Comparison of ENCODE assay signal across 9 cellular contexts in genomic region chr9:93061260-93061751, GRCh38. TPM values are rescaled to one million over a fixed set of nuclear protein-coding genes. Genes with fewer than 3 reads are reported as not detected.
DNase-seq lines count a peak whose midpoint lies in the region; ATAC-seq and TF ChIP-seq lines count a peak whose summit lies in the region.
"Had no signal": no experiment of that assay in that cellular context is flagged by ENCODE, and none has a peak within 500 bp of the region (broad histone marks: within the 10 kb centered on the region; RNA-seq: fewer than 3 reads in every experiment).

No MANE protein-coding gene starts in this region.

- ATAC-seq in HCT116 = no peak
- ATAC-seq in activated naive CD4-positive, alpha-beta T cell treated with anti-CD3 and anti-CD28 coated beads, Interleukin-2, amount 50 U/mL, for 72 hours = no peak
- ATAC-seq in GM21619 (IDR thresholded peaks at IDR 0.05; ENCODE audit: unreplicated experiment) = no peak
- ATAC-seq: gastrocnemius medialis had no signal

- POLR2A ChIA-PET in CD4-positive, alpha-beta memory T cell (lab: Charles Lee; ENCODE audit: partially characterized antibody) = interaction anchor here (1.0 to 23.2 kb wide), 15 partner anchors 10 to 391 kb away, joined by 3 to 654 read pairs (median 5); partner anchors contain the start of genes CARD19 and NINJ1
- POLR2A ChIA-PET in HCT116 (lab: Charles Lee) = no interaction called here

- H3K4me2 ChIP-seq in HCT116 (ENCODE audit: low read length) = peak overlapping the region; percentile 87

- H3K27me3 ChIP-seq in CD4-positive, alpha-beta memory T cell (ENCODE audit: insufficient read depth, low read length) = no peaks in the 10 kb centered on the region
- H3K27me3 ChIP-seq in HCT116 (ENCODE audit: insufficient read depth, low read length) = no peaks in the 10 kb centered on the region

- H3K9me2 ChIP-seq in HCT116 (ENCODE audit: insufficient read depth) = no peaks in the 10 kb centered on the region

- no peaks in the 10 kb centered on the region for H3K27me3 Mint-ChIP-seq in CD4-positive, alpha-beta memory T cell
- peaks cover 18% of the 10 kb centered on the region for H3K27me3 Mint-ChIP-seq in nephron (ENCODE audit: low read depth)

- intact Hi-C loops in CD4-positive, alpha-beta memory T cell (cut with micrococcal nuclease) = loop anchor here (5.0 kb wide), 1 partner anchor 71 kb away; the partner anchor contains the start of gene NINJ1
- intact Hi-C loops in HCT116 (cut with micrococcal nuclease) = no loop called here

- DNase-seq in CD4-positive, alpha-beta memory T cell = no peak
- DNase-seq in HCT116 (ENCODE audit: low read depth, low spot score) (no peak), NCI-H1048 (lab: John Stamatoyannopoulos, UW) (no peak), LoVo (ENCODE audit: low spot score) (no peak)
- DNase-seq in activated naive CD4-positive, alpha-beta T cell treated with anti-CD3 and anti-CD28 coated beads, Interleukin-2, amount 50 U/mL, for 72 hours (ENCODE audit: low spot score in 2 of 2) = no peak
- DNase-seq: gastrocnemius medialis had no signal

- peaks cover 83% of the 10 kb centered on the region for H3K4me1 ChIP-seq in CD4-positive, alpha-beta memory T cell (ENCODE audit: insufficient read depth, low read length)
- peaks cover 14 to 38% of the 10 kb centered on the region in 2 experiments for H3K4me1 ChIP-seq in HCT116 (ENCODE audit: control insufficient read depth in 1 of 2, insufficient read depth in 2 of 2, low read length in 2 of 2)

- no peaks in the 10 kb centered on the region for H4K20me1 ChIP-seq in HCT116 (ENCODE audit: insufficient read depth)

- H3K36me3 ChIP-seq in CD4-positive, alpha-beta memory T cell (ENCODE audit: insufficient read depth, low read length) = peaks cover 10% of the 10 kb centered on the region
- H3K36me3 ChIP-seq in HCT116 (ENCODE audit: control insufficient read depth in 1 of 2, insufficient read depth in 2 of 2, low read length in 2 of 2) = no peaks in the 10 kb centered on the region
- H3K36me3 ChIP-seq: gastrocnemius medialis had no signal

- peak overlapping the region; percentile 72 for H3K27ac ChIP-seq in CD4-positive, alpha-beta memory T cell (ENCODE audit: low read depth, low read length)
- no peak overlapping the region for H3K27ac ChIP-seq in HCT116 (ENCODE audit: low read depth, low read length)
- H3K27ac ChIP-seq: gastrocnemius medialis had no signal

- RAD21 ChIA-PET in HCT116 (lab: Charles Lee; ENCODE audit: low non-redundant PET in 1 of 2, low total read pairs in 2 of 2, uncharacterized antibody in 2 of 2, unreplicated experiment in 2 of 2) = interaction anchor here in 1 of 2 experiments (0.6 kb wide), 1 partner anchor 38 kb away, joined by 3 read pairs; no protein-coding TSS in a partner anchor

- H3K9me3 ChIP-seq in CD4-positive, alpha-beta memory T cell (ENCODE audit: control insufficient read depth in 1 of 2, low read length in 2 of 2) = no peaks in the 10 kb centered on the region
- H3K9me3 ChIP-seq in HCT116 (ENCODE audit: control insufficient read depth in 1 of 2, insufficient read depth in 1 of 2, low read depth in 1 of 2, low read length in 2 of 2) = no peaks in the 10 kb centered on the region
- H3K9me3 ChIP-seq: gastrocnemius medialis had no signal

- peak overlapping the region; percentile 86 to 92 for H3K4me3 ChIP-seq in CD4-positive, alpha-beta memory T cell (ENCODE audit: low read length in 2 of 2)
- H3K4me3 ChIP-seq in HCT116 (replicated peaks in 1 of 2; ENCODE audit: low read depth in 1 of 2, low read length in 2 of 2) = no peak overlapping the region
- H3K4me3 ChIP-seq: gastrocnemius medialis had no signal

- H3K4me1 Mint-ChIP-seq in CD4-positive, alpha-beta memory T cell = peaks cover 47 to 94% (median 73%) of the 10 kb centered on the region in 4 donors
- H3K4me1 Mint-ChIP-seq in nephron = peaks cover 31% of the 10 kb centered on the region

- peak overlapping the region; percentile 96 to 100 (median 99) for H3K27ac Mint-ChIP-seq in CD4-positive, alpha-beta memory T cell
- H3K27ac Mint-ChIP-seq in activated naive CD4-positive, alpha-beta T cell treated with anti-CD3 and anti-CD28 coated beads, Interleukin-2, amount 50 U/mL, for 72 hours = peak overlapping the region; percentile 97
- H3K27ac Mint-ChIP-seq in nephron = peak overlapping the region in 2 of 3 experiments; percentile 47 to 90

- CTCF ChIA-PET in CD4-positive, alpha-beta memory T cell (lab: Charles Lee; ENCODE audit: partially characterized antibody) = interaction anchor here (0.8 to 1.9 kb wide), 6 partner anchors 31 to 105 kb away, joined by 4 to 7 read pairs (median 5); no protein-coding TSS in a partner anchor
- CTCF ChIA-PET in HCT116 (lab: Charles Lee) = no interaction called here

- H3K4me3 Mint-ChIP-seq in CD4-positive, alpha-beta memory T cell = peak overlapping the region; percentile 94 to 95 (median 95)
- H3K4me3 Mint-ChIP-seq in nephron = no peak overlapping the region
- H3K4me3 Mint-ChIP-seq: dendritic cell treated with granulocyte-macrophage colony-stimulating factor and Interleukin-4, amounts not matched to agents 40 ng/mL and 50 ng/mL, for 4 days had no signal

- no peak for TF ChIP-seq RAD21 in HCT116 (IDR thresholded peaks at IDR 0.05; ENCODE audit: low read depth)

- H2AFZ ChIP-seq in HCT116 (ENCODE audit: low read depth, low read length, poor library complexity, severe bottlenecking) = no peak overlapping the region

- TF ChIP-seq CTCF in HCT116 (IDR thresholded peaks at IDR 0.05 in 2 of 3, conservative IDR thresholded peaks at IDR 0.05 in 1 of 3; ENCODE audit: borderline replicate concordance in 1 of 3, insufficient read depth in 1 of 3, low read depth in 2 of 3, low read length in 2 of 3) (no peak), nephron (IDR thresholded peaks at IDR 0.05; ENCODE audit: unreplicated experiment in 3 of 3) (no peak)

- H3K9me3 Mint-ChIP-seq in CD4-positive, alpha-beta memory T cell = peaks cover 0 to 7% (median 0%) of the 10 kb centered on the region in 8 donors
- H3K9me3 Mint-ChIP-seq in activated naive CD4-positive, alpha-beta T cell treated with anti-CD3 and anti-CD28 coated beads, Interleukin-2, amount 50 U/mL, for 72 hours = no peaks in the 10 kb centered on the region
- H3K9me3 Mint-ChIP-seq in nephron = no peaks in the 10 kb centered on the region
- H3K9me3 Mint-ChIP-seq: dendritic cell treated with granulocyte-macrophage colony-stimulating factor and Interleukin-4, amounts not matched to agents 40 ng/mL and 50 ng/mL, for 4 days had no signal

- BruUV-seq in HCT116 (replicated peaks; lab: Mats Ljungman, UMichigan) = no TSS peak

- H3K9ac ChIP-seq in HCT116 (ENCODE audit: low read length) = no peak overlapping the region

- no peaks in the 10 kb centered on the region for H3K79me2 ChIP-seq in HCT116 (ENCODE audit: insufficient read depth, low read length)

- TF ChIP-seq POLR2A in HCT116 (IDR thresholded peaks at IDR 0.05; ENCODE audit: borderline replicate concordance, extremely low read depth, insufficient read depth, insufficient read length) = no peak

- H3K36me3 Mint-ChIP-seq in CD4-positive, alpha-beta memory T cell = peaks cover 12 to 38% of the 10 kb centered on the region in 2 donors
- peaks cover 35 to 46% of the 10 kb centered on the region in 2 donors for H3K36me3 Mint-ChIP-seq in activated naive CD4-positive, alpha-beta T cell treated with anti-CD3 and anti-CD28 coated beads, Interleukin-2, amount 50 U/mL, for 72 hours
- no peaks in the 10 kb centered on the region for H3K36me3 Mint-ChIP-seq in nephron (ENCODE audit: low read depth)

TF ChIP-seq in HCT116, 20 proteins besides CTCF, POLR2A, EP300 and RAD21 (continues in another document):
- TF ChIP-seq ZFX (IDR thresholded peaks at IDR 0.05) (no peak), FOSL1 (IDR thresholded peaks at IDR 0.05; ENCODE audit: low read depth) (no peak), ZNF274 (IDR thresholded peaks at IDR 0.05; ENCODE audit: low read depth, low read length) (no peak), ATF3 (IDR thresholded peaks at IDR 0.05) (no peak), ELF1 (IDR thresholded peaks at IDR 0.05; ENCODE audit: borderline replicate concordance, low read depth) (no peak), YY1 (IDR thresholded peaks at IDR 0.05; ENCODE audit: extremely low read depth, insufficient replicate concordance, low read depth, low read length) (no peak), CEBPB (IDR thresholded peaks at IDR 0.05; ENCODE audit: low read depth) (no peak), CBX3 (IDR thresholded peaks at IDR 0.05; ENCODE audit: low read depth) (no peak), EGR1 (IDR thresholded peaks at IDR 0.05; ENCODE audit: low read depth) (no peak)

RNA-seq across cellular contexts. Expression of gene SUSD3, which starts 2.8 kb away (rescaled TPM):
- total RNA-seq in CD4-positive, alpha-beta memory T cell = 10 to 100 TPM; 58.3 to 63.7 TPM
- polyA plus RNA-seq in CD4-positive, alpha-beta memory T cell = 100 to 1,000 TPM; 149 to 199 TPM
- 11.3 TPM for total RNA-seq in HCT116 (2021; ENCODE audit: unreplicated experiment)
- 15.2 and 16.4 TPM in 2 replicates for polyA plus RNA-seq in HCT116 (2012)
- total RNA-seq in activated naive CD4-positive, alpha-beta T cell treated with anti-CD3 and anti-CD28 coated beads, Interleukin-2, amount 50 U/mL, for 72 hours = 10 to 100 TPM; 70.7 to 81.9 TPM

RNA-seq across cellular contexts. Expression of gene CARD19, which starts 34.7 kb away (rescaled TPM):
- 10 to 100 TPM; 57.8 to 64.2 TPM for total RNA-seq in CD4-positive, alpha-beta memory T cell
- polyA plus RNA-seq in CD4-positive, alpha-beta memory T cell = 10 to 100 TPM; 65.6 to 88.7 TPM
- 54.5 TPM for total RNA-seq in HCT116 (2021; ENCODE audit: unreplicated experiment)
- 78.2 and 88.3 TPM in 2 replicates for polyA plus RNA-seq in HCT116 (2012)
- total RNA-seq in activated naive CD4-positive, alpha-beta T cell treated with anti-CD3 and anti-CD28 coated beads, Interleukin-2, amount 50 U/mL, for 72 hours = 10 to 100 TPM; 58.1 to 82.6 TPM

Comparison
In these comparisons a context has a peak if more than half of its experiments do, and no peak if none do; other contexts are left out.
1. H3K4me3 ChIP-seq: peak in CD4-positive, alpha-beta memory T cell (2 of 2); none in HCT116 (0 of 2).
2. H3K4me3 Mint-ChIP-seq: peak in CD4-positive, alpha-beta memory T cell (8 of 8); none in nephron (0 of 3).
3. Peak in every context shown above with its lines, with median percentiles within 50 percentile points of each other: H3K27ac Mint-ChIP-seq.